Comparison of ENCODE assay signal across 28 cellular contexts in genomic region chr20:24896984-24897383, GRCh38.
"Had no signal": no experiment of that assay in that cellular context is flagged by ENCODE, and none has a peak within 500 bp of the region (broad histone marks: within the 10 kb centered on the region; RNA-seq: fewer than 3 reads in every experiment).

No MANE protein-coding gene starts in this region.

- ATAC-seq: activated CD4-positive, alpha-beta T cell treated with anti-CD3 and anti-CD28 coated beads for 36 hours; activated CD4-positive, CD25-positive, alpha-beta regulatory T cell treated with anti-CD3 and anti-CD28 coated beads, Interleukin-2, amount 50 U/mL, for 24 hours; activated CD8-positive, alpha-beta memory T cell treated with anti-CD3 and anti-CD28 coated beads, Interleukin-2, amount 10 ng/mL, durations not matched to agents 7 days and 5 days; activated CD8-positive, alpha-beta T cell treated with anti-CD3 and anti-CD28 coated beads, Interleukin-2, amount 10 ng/mL, durations not matched to agents 7 days and 5 days; activated naive CD8-positive, alpha-beta T cell treated with anti-CD3 and anti-CD28 coated beads, Interleukin-2, amount 50 U/mL, for 24 hours; WTC11 had no signal

- FAIRE-seq: bronchial epithelial cell had no signal

- DNase-seq: activated CD4-positive, alpha-beta memory T cell treated with anti-CD3 and anti-CD28 coated beads, Interleukin-2, amount 10 ng/mL, durations not matched to agents 7 days and 5 days; activated CD4-positive, alpha-beta T cell treated with anti-CD3 and anti-CD28 coated beads for 1 hour; activated CD4-positive, alpha-beta T cell treated with anti-CD3 and anti-CD28 coated beads for 36 hours; activated CD4-positive, alpha-beta T cell treated with anti-CD3 and anti-CD28 coated beads for 48 hours; activated CD4-positive, alpha-beta T cell treated with anti-CD3 and anti-CD28 coated beads, Interleukin-2, amount 10 ng/mL, durations not matched to agents 7 days and 5 days; activated CD4-positive, alpha-beta T cell treated with anti-CD3 and anti-CD28 coated beads, Interleukin-2, amount 50 U/mL, for 48 hours; activated CD4-positive, CD25-positive, alpha-beta regulatory T cell; activated CD8-positive, alpha-beta memory T cell treated with anti-CD3 and anti-CD28 coated beads, Interleukin-2, amount 10 ng/mL, durations not matched to agents 7 days and 5 days; activated CD8-positive, alpha-beta memory T cell treated with anti-CD3 and anti-CD28 coated beads, Interleukin-2, amount 50 U/mL, for 48 hours; activated CD8-positive, alpha-beta T cell treated with anti-CD3 and anti-CD28 coated beads, Interleukin-2, amount 10 ng/mL, durations not matched to agents 7 days and 5 days; activated effector memory CD4-positive, alpha-beta T cell treated with Interleukin-2 at 50 U/mL for 16 hours; activated gamma-delta T cell; activated naive CD4-positive, alpha-beta T cell treated with anti-CD3 and anti-CD28 coated beads, Interleukin-2, amount 10 ng/mL, durations not matched to agents 7 days and 5 days; activated naive CD4-positive, alpha-beta T cell treated with Interleukin-2 at 50 U/mL for 16 hours; activated naive CD8-positive, alpha-beta T cell treated with anti-CD3 and anti-CD28 coated beads, Interleukin-2, amount 10 ng/mL, durations not matched to agents 7 days and 5 days; activated naive CD8-positive, alpha-beta T cell treated with anti-CD3 and anti-CD28 coated beads, Interleukin-2, amount 50 U/mL, for 24 hours; activated T-cell treated with anti-CD3 and anti-CD28 coated beads, Interleukin-2, amount 50 U/mL, for 24 hours; amygdala; anterior cingulate cortex; caudate nucleus; cerebellar nuclear complex; T-helper 1 cell; T-helper 2 cell; T-helper 9 cell; WERI-Rb-1 had no signal
